Comparison of ENCODE assay signal across 1 cellular context in genomic region chr6:38144365-38144764, GRCh38.
TF ChIP-seq lines count a peak whose summit lies in the region.

No MANE protein-coding gene starts in this region.

TF ChIP-seq in GM23338, 12 proteins besides CTCF, POLR2A, EP300 and RAD21 (continued from another document):
- no peak for TF ChIP-seq ZNF462 (CRISPR knock-in tag; IDR thresholded peaks at IDR 0.05)
- TF ChIP-seq STAT1 (IDR thresholded peaks at IDR 0.05; ENCODE audit: unreplicated experiment) = no peak
- TF ChIP-seq ZNF114 (CRISPR knock-in tag; IDR thresholded peaks at IDR 0.05) = no peak
- no peak for TF ChIP-seq ZNF331 (CRISPR knock-in tag; IDR thresholded peaks at IDR 0.05; ENCODE audit: low read depth)
